Comparison of ENCODE assay signal across 7 cellular contexts in the genomic region with DNA sequence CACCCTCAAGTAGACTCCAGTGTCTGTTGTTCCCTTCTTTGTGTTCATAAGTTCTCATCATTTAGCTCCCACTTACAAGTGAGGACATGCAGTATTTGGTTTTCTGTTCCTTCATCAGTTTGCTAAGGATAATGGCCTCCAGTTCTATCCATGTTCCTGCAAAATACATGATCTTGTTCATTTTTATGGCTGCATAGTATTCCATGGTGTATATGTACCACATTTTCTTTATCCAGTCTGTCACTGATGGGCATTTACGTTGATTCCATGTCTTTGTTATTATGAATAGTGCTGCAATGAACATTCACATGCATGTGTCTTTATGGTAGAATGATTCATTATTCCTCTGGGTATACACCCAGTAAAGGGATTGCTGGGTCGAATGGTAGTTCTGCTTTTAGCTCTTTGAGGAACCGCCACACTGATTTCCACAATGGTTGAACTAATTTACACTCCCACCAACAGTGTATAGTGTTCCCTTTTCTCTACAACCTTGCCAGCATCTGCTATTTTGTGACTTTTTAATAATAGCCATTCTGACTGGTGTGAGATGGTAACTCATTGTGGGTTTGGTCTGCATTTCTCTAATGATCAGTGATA.
DNase-seq lines count a peak whose midpoint lies in the region; ATAC-seq, FAIRE-seq and TF ChIP-seq lines count a peak whose summit lies in the region.
"Not testable (repeated sequence)": the region's sequence is repeated elsewhere in the genome, so short reads cannot be mapped to it uniquely, and the experiment has no call there.

No MANE protein-coding gene starts in this region.

- not testable (repeated sequence) for H3K4me3 Mint-ChIP-seq in activated T-helper 1 cell treated with anti-CD3 and anti-CD28 coated beads, Interleukin-12 subunit alpha, Interleukin-12 subunit beta, Interleukin-2, Interleukin-4 antibody, amounts not matched to agents 30 ng/mL and 10 ng/mL and 1 ng/mL, durations not matched to agents 14 hours and 24 hours and 36 hours; dendritic cell treated with granulocyte-macrophage colony-stimulating factor and Interleukin-4, amounts not matched to agents 40 ng/mL and 50 ng/mL, for 4 days

- not testable (repeated sequence) for DNase-seq in A549 (ENCODE audit: low read depth in 1 of 2, low spot score in 1 of 2); GM12891 (ENCODE audit: insufficient read length, low spot score); activated T-helper 1 cell treated with anti-CD3 and anti-CD28 coated beads, Interleukin-12 subunit alpha, Interleukin-12 subunit beta, Interleukin-2, Interleukin-4 antibody, amounts not matched to agents 30 ng/mL and 10 ng/mL and 1 ng/mL, durations not matched to agents 14 hours and 24 hours and 36 hours (ENCODE audit: low spot score)
- DNase-seq in NOMO-1 (lab: John Stamatoyannopoulos, UW; ENCODE audit: unreplicated experiment in 2 of 2) (peak; percentile 77 to 98), SKM-1 treated with dmso at 0.1 percent for 144 hours (lab: John Stamatoyannopoulos, UW; ENCODE audit: unreplicated experiment) (peak; percentile 24)

- intact Hi-C loops in activated T-helper 1 cell treated with anti-CD3 and anti-CD28 coated beads, Interleukin-12 subunit alpha, Interleukin-12 subunit beta, Interleukin-2, Interleukin-4 antibody, amounts not matched to agents 30 ng/mL and 10 ng/mL and 1 ng/mL, durations not matched to agents 14 hours and 24 hours and 36 hours (cut with micrococcal nuclease); dendritic cell treated with granulocyte-macrophage colony-stimulating factor and Interleukin-4, amounts not matched to agents 40 ng/mL and 50 ng/mL, for 4 days (cut with micrococcal nuclease): not testable (repeated sequence)

- H2AFZ ChIP-seq in Loucy (ENCODE audit: low read length) = not testable (repeated sequence)

- H3K27me3 Mint-ChIP-seq in activated T-helper 1 cell treated with anti-CD3 and anti-CD28 coated beads, Interleukin-12 subunit alpha, Interleukin-12 subunit beta, Interleukin-2, Interleukin-4 antibody, amounts not matched to agents 30 ng/mL and 10 ng/mL and 1 ng/mL, durations not matched to agents 14 hours and 24 hours and 36 hours (ENCODE audit: insufficient read depth); dendritic cell treated with granulocyte-macrophage colony-stimulating factor and Interleukin-4, amounts not matched to agents 40 ng/mL and 50 ng/mL, for 4 days: not testable (repeated sequence)

- peak overlapping the region in 1 of 2 experiments; percentile 1; a peak in 1 of 6 replicates for H3K27ac ChIP-seq in A549

- POLR2A ChIA-PET in A549 (lab: Yijun Ruan, JAX) = not testable (repeated sequence)

- H3K4me3 ChIP-seq in A549; Loucy (ENCODE audit: low read length, poor library complexity, severe bottlenecking): not testable (repeated sequence)

- peak overlapping the region; percentile 90 for H3K9ac ChIP-seq in Loucy (ENCODE audit: low read depth, low read length, poor library complexity, severe bottlenecking)

- not testable (repeated sequence) for H3K27me3 ChIP-seq in Loucy (ENCODE audit: insufficient read depth, low read length, poor library complexity, severe bottlenecking)

- not testable (repeated sequence) for ATAC-seq in A549

- peaks cover 81% of the 10 kb centered on the region for H3K4me1 Mint-ChIP-seq in activated T-helper 1 cell treated with anti-CD3 and anti-CD28 coated beads, Interleukin-12 subunit alpha, Interleukin-12 subunit beta, Interleukin-2, Interleukin-4 antibody, amounts not matched to agents 30 ng/mL and 10 ng/mL and 1 ng/mL, durations not matched to agents 14 hours and 24 hours and 36 hours (ENCODE audit: low read depth)
- peaks cover 42% of the 10 kb centered on the region for H3K4me1 Mint-ChIP-seq in dendritic cell treated with granulocyte-macrophage colony-stimulating factor and Interleukin-4, amounts not matched to agents 40 ng/mL and 50 ng/mL, for 4 days (ENCODE audit: low read depth)

- not testable (repeated sequence) for H3K9me3 ChIP-seq in A549; Loucy (ENCODE audit: insufficient read depth, low read depth, low read length)

- peaks cover 22% of the 10 kb centered on the region for H3F3A ChIP-seq in Loucy (ENCODE audit: low read depth)

- not testable (repeated sequence) for TF ChIP-seq POLR2A in A549 (IDR thresholded peaks at IDR 0.05; ENCODE audit: low read length); GM12891 (IDR thresholded peaks at IDR 0.05; ENCODE audit: low read depth, low read length)

- TF ChIP-seq CTCF in A549 (IDR thresholded peaks at IDR 0.05); Loucy (conservative IDR thresholded peaks at IDR 0.05; ENCODE audit: low read length): not testable (repeated sequence)

- H3K4me2 ChIP-seq in A549; Loucy (ENCODE audit: low read depth, low read length, poor library complexity, severe bottlenecking): not testable (repeated sequence)

- TF ChIP-seq RAD21 in A549 (conservative IDR thresholded peaks at IDR 0.05 in 1 of 2, IDR thresholded peaks at IDR 0.05 in 1 of 2) = not testable (repeated sequence)

- WGBS in A549 (ENCODE audit: missing lambda C conversion rate) = 94% methylated on average over 3 of the region's 3 CpGs

- H3K36me3 Mint-ChIP-seq in activated T-helper 1 cell treated with anti-CD3 and anti-CD28 coated beads, Interleukin-12 subunit alpha, Interleukin-12 subunit beta, Interleukin-2, Interleukin-4 antibody, amounts not matched to agents 30 ng/mL and 10 ng/mL and 1 ng/mL, durations not matched to agents 14 hours and 24 hours and 36 hours (ENCODE audit: low read depth) = peaks cover 74% of the 10 kb centered on the region
- H3K36me3 Mint-ChIP-seq in dendritic cell treated with granulocyte-macrophage colony-stimulating factor and Interleukin-4, amounts not matched to agents 40 ng/mL and 50 ng/mL, for 4 days (ENCODE audit: low read depth) = not testable (repeated sequence)

- H3K4me1 ChIP-seq in A549 (peaks cover 70% of the 10 kb centered on the region), Loucy (ENCODE audit: insufficient read depth, low read length, poor library complexity, severe bottlenecking) (peaks cover 85% of the 10 kb centered on the region)

- peaks cover 91% of the 10 kb centered on the region for H3K79me2 ChIP-seq in Loucy (ENCODE audit: insufficient read depth, low read length)

- CTCF ChIA-PET in A549 (lab: Yijun Ruan, JAX) = interaction anchor here (1.2 to 1.3 kb wide), 2 partner anchors 12 to 76 kb away, joined by 3 to 6 read pairs; no protein-coding TSS in a partner anchor

- not testable (repeated sequence) for FAIRE-seq in A549 (lab: Jason Lieb, UNC)
- FAIRE-seq in GM12891 (lab: Jason Lieb, UNC) = peak; percentile 50

- H3K9me2 ChIP-seq in Loucy (replicated peaks; ENCODE audit: low read depth, low read length) = not testable (repeated sequence)

- peaks cover 38% of the 10 kb centered on the region for H4K20me1 ChIP-seq in Loucy (ENCODE audit: insufficient read depth, low read length, poor library complexity, severe bottlenecking)

- H3K36me3 ChIP-seq in Loucy (ENCODE audit: insufficient read depth, low read length) = peaks cover 70% of the 10 kb centered on the region

- TF ChIP-seq EP300 in A549 (IDR thresholded peaks at IDR 0.05) = not testable (repeated sequence)

- H3K27ac Mint-ChIP-seq in activated T-helper 1 cell treated with anti-CD3 and anti-CD28 coated beads, Interleukin-12 subunit alpha, Interleukin-12 subunit beta, Interleukin-2, Interleukin-4 antibody, amounts not matched to agents 30 ng/mL and 10 ng/mL and 1 ng/mL, durations not matched to agents 14 hours and 24 hours and 36 hours = peak overlapping the region; percentile 51
- H3K27ac Mint-ChIP-seq in dendritic cell treated with granulocyte-macrophage colony-stimulating factor and Interleukin-4, amounts not matched to agents 40 ng/mL and 50 ng/mL, for 4 days = peak overlapping the region; percentile 70

- not testable (repeated sequence) for H3K9me3 Mint-ChIP-seq in activated T-helper 1 cell treated with anti-CD3 and anti-CD28 coated beads, Interleukin-12 subunit alpha, Interleukin-12 subunit beta, Interleukin-2, Interleukin-4 antibody, amounts not matched to agents 30 ng/mL and 10 ng/mL and 1 ng/mL, durations not matched to agents 14 hours and 24 hours and 36 hours; dendritic cell treated with granulocyte-macrophage colony-stimulating factor and Interleukin-4, amounts not matched to agents 40 ng/mL and 50 ng/mL, for 4 days

TF ChIP-seq in A549, 52 proteins besides CTCF, POLR2A, EP300 and RAD21:
- peak; percentile 74; the same call in 1 of the 2 replicates for TF ChIP-seq KDM1A (IDR thresholded peaks at IDR 0.05; ENCODE audit: low read depth)
TF ChIP-seq in A549: peak in this region for 1; not testable (repeated sequence) for 51.
